ENCODE assay signal across 1 cellular context in genomic region chr21:45820171-45821091, GRCh38.
TF ChIP-seq lines count a peak whose summit lies in the region.

No MANE protein-coding gene starts in this region.

TF ChIP-seq in GM12878, 131 proteins besides CTCF, POLR2A, EP300 and RAD21 (continued from another document):
- TF ChIP-seq ZNF592 (IDR thresholded peaks at IDR 0.05) (no peak), RELB (IDR thresholded peaks at IDR 0.05; ENCODE audit: low read depth) (no peak), ZNF207 (IDR thresholded peaks at IDR 0.05; ENCODE audit: borderline replicate concordance) (0 out of 2 replicates have a peak, but pooled peaks have one; percentile 36), IKZF1 (conservative IDR thresholded peaks at IDR 0.05) (peak; percentile 22; the same call in 1 of the 2 replicates), POU2F2 (IDR thresholded peaks at IDR 0.05; ENCODE audit: borderline replicate concordance, low read depth, low read length) (0 out of 3 replicates have a peak, but pooled peaks have one; percentile 30), KLF5 (IDR thresholded peaks at IDR 0.05; ENCODE audit: partially characterized antibody) (no peak), SRF (IDR thresholded peaks at IDR 0.05; ENCODE audit: low read depth in 2 of 2, low read length in 2 of 2) (no peak), CHD4 (IDR thresholded peaks at IDR 0.05) (no peak), EGR1 (IDR thresholded peaks at IDR 0.05; ENCODE audit: borderline replicate concordance in 1 of 2, low read depth in 2 of 2, low read length in 2 of 2) (no peak), BCL11A (IDR thresholded peaks at IDR 0.05; ENCODE audit: low read depth, low read length) (no peak), NFYA (IDR thresholded peaks at IDR 0.05; ENCODE audit: borderline replicate concordance, low read depth, low read length) (no peak), ZBTB11 (CRISPR knock-in tag; IDR thresholded peaks at IDR 0.05) (no peak), EZH2 (IDR thresholded peaks at IDR 0.05; ENCODE audit: borderline replicate concordance, control insufficient read depth, low read depth, low read length) (no peak), ASH2L (IDR thresholded peaks at IDR 0.05; ENCODE audit: borderline replicate concordance, low read depth) (no peak), RB1 (IDR thresholded peaks at IDR 0.05; ENCODE audit: borderline replicate concordance) (0 out of 2 replicates have a peak, but pooled peaks have one; percentile 51), RELA (IDR thresholded peaks at IDR 0.05; ENCODE audit: borderline replicate concordance, partially characterized antibody) (no peak), CREM (IDR thresholded peaks at IDR 0.05; ENCODE audit: low read depth) (peak; percentile 76), CBX5 (IDR thresholded peaks at IDR 0.05; ENCODE audit: low read depth) (no peak), YY1 (IDR thresholded peaks at IDR 0.05; ENCODE audit: low read depth, low read length) (peak; percentile 50; the same call in 1 of the 2 replicates), PKNOX1 (IDR thresholded peaks at IDR 0.05) (0 out of 2 replicates have a peak, but pooled peaks have one; percentile 19), NR2C2 (IDR thresholded peaks at IDR 0.05; ENCODE audit: borderline replicate concordance, control insufficient read depth, insufficient read length, low read depth) (no peak), NR2F1 (conservative IDR thresholded peaks at IDR 0.05) (0 out of 2 replicates have a peak, but pooled peaks have one; percentile 7), ATF7 (IDR thresholded peaks at IDR 0.05; ENCODE audit: low read depth) (no peak), FOS (IDR thresholded peaks at IDR 0.05; ENCODE audit: borderline replicate concordance, extremely low read depth, insufficient read length) (no peak)
- TF ChIP-seq, protein P1, sequence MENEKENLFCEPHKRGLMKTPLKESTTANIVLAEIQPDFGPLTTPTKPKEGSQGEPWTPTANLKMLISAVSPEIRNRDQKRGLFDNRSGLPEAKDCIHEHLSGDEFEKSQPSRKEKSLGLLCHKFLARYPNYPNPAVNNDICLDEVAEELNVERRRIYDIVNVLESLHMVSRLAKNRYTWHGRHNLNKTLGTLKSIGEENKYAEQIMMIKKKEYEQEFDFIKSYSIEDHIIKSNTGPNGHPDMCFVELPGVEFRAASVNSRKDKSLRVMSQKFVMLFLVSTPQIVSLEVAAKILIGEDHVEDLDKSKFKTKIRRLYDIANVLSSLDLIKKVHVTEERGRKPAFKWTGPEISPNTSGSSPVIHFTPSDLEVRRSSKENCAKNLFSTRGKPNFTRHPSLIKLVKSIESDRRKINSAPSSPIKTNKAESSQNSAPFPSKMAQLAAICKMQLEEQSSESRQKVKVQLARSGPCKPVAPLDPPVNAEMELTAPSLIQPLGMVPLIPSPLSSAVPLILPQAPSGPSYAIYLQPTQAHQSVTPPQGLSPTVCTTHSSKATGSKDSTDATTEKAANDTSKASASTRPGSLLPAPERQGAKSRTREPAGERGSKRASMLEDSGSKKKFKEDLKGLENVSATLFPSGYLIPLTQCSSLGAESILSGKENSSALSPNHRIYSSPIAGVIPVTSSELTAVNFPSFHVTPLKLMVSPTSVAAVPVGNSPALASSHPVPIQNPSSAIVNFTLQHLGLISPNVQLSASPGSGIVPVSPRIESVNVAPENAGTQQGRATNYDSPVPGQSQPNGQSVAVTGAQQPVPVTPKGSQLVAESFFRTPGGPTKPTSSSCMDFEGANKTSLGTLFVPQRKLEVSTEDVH (IDR thresholded peaks at IDR 0.05; ENCODE audit: low read depth, partially characterized antibody), result no peak
- TF ChIP-seq, protein P2, sequence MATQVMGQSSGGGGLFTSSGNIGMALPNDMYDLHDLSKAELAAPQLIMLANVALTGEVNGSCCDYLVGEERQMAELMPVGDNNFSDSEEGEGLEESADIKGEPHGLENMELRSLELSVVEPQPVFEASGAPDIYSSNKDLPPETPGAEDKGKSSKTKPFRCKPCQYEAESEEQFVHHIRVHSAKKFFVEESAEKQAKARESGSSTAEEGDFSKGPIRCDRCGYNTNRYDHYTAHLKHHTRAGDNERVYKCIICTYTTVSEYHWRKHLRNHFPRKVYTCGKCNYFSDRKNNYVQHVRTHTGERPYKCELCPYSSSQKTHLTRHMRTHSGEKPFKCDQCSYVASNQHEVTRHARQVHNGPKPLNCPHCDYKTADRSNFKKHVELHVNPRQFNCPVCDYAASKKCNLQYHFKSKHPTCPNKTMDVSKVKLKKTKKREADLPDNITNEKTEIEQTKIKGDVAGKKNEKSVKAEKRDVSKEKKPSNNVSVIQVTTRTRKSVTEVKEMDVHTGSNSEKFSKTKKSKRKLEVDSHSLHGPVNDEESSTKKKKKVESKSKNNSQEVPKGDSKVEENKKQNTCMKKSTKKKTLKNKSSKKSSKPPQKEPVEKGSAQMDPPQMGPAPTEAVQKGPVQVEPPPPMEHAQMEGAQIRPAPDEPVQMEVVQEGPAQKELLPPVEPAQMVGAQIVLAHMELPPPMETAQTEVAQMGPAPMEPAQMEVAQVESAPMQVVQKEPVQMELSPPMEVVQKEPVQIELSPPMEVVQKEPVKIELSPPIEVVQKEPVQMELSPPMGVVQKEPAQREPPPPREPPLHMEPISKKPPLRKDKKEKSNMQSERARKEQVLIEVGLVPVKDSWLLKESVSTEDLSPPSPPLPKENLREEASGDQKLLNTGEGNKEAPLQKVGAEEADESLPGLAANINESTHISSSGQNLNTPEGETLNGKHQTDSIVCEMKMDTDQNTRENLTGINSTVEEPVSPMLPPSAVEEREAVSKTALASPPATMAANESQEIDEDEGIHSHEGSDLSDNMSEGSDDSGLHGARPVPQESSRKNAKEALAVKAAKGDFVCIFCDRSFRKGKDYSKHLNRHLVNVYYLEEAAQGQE (IDR thresholded peaks at IDR 0.05; ENCODE audit: low read depth, low read length), result no peak
- TF ChIP-seq, protein P3, sequence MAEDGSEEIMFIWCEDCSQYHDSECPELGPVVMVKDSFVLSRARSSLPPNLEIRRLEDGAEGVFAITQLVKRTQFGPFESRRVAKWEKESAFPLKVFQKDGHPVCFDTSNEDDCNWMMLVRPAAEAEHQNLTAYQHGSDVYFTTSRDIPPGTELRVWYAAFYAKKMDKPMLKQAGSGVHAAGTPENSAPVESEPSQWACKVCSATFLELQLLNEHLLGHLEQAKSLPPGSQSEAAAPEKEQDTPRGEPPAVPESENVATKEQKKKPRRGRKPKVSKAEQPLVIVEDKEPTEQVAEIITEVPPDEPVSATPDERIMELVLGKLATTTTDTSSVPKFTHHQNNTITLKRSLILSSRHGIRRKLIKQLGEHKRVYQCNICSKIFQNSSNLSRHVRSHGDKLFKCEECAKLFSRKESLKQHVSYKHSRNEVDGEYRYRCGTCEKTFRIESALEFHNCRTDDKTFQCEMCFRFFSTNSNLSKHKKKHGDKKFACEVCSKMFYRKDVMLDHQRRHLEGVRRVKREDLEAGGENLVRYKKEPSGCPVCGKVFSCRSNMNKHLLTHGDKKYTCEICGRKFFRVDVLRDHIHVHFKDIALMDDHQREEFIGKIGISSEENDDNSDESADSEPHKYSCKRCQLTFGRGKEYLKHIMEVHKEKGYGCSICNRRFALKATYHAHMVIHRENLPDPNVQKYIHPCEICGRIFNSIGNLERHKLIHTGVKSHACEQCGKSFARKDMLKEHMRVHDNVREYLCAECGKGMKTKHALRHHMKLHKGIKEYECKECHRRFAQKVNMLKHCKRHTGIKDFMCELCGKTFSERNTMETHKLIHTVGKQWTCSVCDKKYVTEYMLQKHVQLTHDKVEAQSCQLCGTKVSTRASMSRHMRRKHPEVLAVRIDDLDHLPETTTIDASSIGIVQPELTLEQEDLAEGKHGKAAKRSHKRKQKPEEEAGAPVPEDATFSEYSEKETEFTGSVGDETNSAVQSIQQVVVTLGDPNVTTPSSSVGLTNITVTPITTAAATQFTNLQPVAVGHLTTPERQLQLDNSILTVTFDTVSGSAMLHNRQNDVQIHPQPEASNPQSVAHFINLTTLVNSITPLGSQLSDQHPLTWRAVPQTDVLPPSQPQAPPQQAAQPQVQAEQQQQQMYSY (CRISPR knock-in tag; IDR thresholded peaks at IDR 0.05), result no peak
- TF ChIP-seq, protein P4, sequence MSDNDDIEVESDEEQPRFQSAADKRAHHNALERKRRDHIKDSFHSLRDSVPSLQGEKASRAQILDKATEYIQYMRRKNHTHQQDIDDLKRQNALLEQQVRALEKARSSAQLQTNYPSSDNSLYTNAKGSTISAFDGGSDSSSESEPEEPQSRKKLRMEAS (IDR thresholded peaks at IDR 0.05; ENCODE audit: low read depth, low read length), result no peak
TF ChIP-seq in GM12878: peak in this region for 13.
